Comparison of ENCODE assay signal across 20 cellular contexts in the genomic region with DNA sequence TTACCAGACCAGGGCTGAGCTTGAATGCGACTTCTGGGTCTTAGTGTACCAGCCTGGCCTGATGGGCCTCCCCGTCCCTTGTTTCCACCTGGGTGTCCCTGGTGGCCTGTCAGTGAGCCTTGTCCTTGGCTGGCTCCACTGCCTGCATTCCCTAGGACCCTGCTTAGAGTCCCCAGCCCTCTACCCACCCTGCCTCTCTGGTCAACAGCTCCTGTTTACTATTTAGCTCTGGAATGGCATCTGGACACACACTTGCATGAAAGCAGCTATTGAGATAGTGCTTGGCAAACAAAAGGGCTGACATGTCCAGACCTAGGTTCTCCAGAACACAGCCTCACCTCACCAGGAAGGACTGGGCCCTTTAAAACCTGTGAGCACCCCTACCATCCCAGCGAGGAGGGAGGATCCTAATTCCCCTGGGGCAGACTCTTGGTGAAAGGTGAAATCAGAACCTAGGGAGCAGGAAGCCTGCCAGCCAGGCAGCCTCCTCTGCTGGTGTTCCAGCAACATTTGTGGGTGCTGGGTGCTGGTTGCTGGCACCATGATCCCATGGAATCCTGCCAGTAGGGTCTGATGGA. TPM values are rescaled to one million over a fixed set of nuclear protein-coding genes. Genes with fewer than 3 reads are reported as not detected.
A peak's percentile ranks its signal among the peaks of the same experiment; 100 is the strongest.
DNase-seq lines count a peak whose midpoint lies in the region; ATAC-seq and TF ChIP-seq lines count a peak whose summit lies in the region.
"Had no signal": no experiment of that assay in that cellular context is flagged by ENCODE, and none has a peak within 500 bp of the region (broad histone marks: within the 10 kb centered on the region; RNA-seq: fewer than 3 reads in every experiment).

No MANE protein-coding gene starts in this region.

- DNase-seq in Right ventricle myocardium inferior (ENCODE audit: missing footprints), result no peak
- DNase-seq in left cardiac atrium, result no peak
- no peak for DNase-seq in body of pancreas
- DNase-seq in left ventricle myocardium superior, result no peak
- DNase-seq in ureter (ENCODE audit: low spot score), result peak; percentile 82
- no peak for DNase-seq in activated CD4-positive, alpha-beta T cell treated with anti-CD3 and anti-CD28 coated beads for 48 hours
- DNase-seq in NCI-H1105 treated with DMSO at 0.1 percent for 48 hours (lab: John Stamatoyannopoulos, UW), result no peak
- DNase-seq in amygdala (lab: John Stamatoyannopoulos, UW), result no peak
- DNase-seq: 8988T; activated CD4-positive, alpha-beta memory T cell treated with anti-CD3 and anti-CD28 coated beads, Interleukin-2, amount 10 ng/mL, durations not matched to agents 7 days and 5 days; anterior cingulate cortex; caudate nucleus; CD4-positive, alpha-beta memory T cell; NCI-H1694; NCI-H2171 treated with DMSO at 0.1 percent for 48 hours; NCI-H526 treated with DMSO at 0.1 percent for 48 hours; sigmoid colon; stimulated activated CD4-positive, alpha-beta T cell treated with anti-CD3 and anti-CD28 coated beads, Interleukin-4, amount 100 ng/mL, for 24 hours had no signal

- no peaks in the 10 kb centered on the region for H3K36me3 ChIP-seq in body of pancreas (replicated peaks in 1 of 2; ENCODE audit: insufficient read depth in 1 of 2, low read depth in 2 of 2)
- H3K36me3 ChIP-seq: sigmoid colon had no signal

- peaks cover 30% of the 10 kb centered on the region for H3K4me1 ChIP-seq in body of pancreas

- 66 to 77% methylated on average over 3 of the region's 3 CpGs for WGBS in body of pancreas, 2 donors

- no peak overlapping the region for H3K4me3 ChIP-seq in body of pancreas
- H3K4me3 ChIP-seq: sigmoid colon had no signal

- TF ChIP-seq POLR2A in body of pancreas (IDR thresholded peaks at IDR 0.05), result no peak

- H3K9me3 ChIP-seq in body of pancreas, result no peaks in the 10 kb centered on the region
- H3K9me3 ChIP-seq: sigmoid colon had no signal

- ATAC-seq in Right ventricle myocardium inferior, result peak; percentile 24
- ATAC-seq in left cardiac atrium, result no peak
- ATAC-seq in body of pancreas, result no peak
- peak; percentile 25 for ATAC-seq in left ventricle myocardium superior
- ATAC-seq: activated CD4-positive, CD25-positive, alpha-beta regulatory T cell treated with anti-CD3 and anti-CD28 coated beads, Interleukin-2, amount 50 U/mL, for 24 hours; stimulated activated effector memory CD8-positive, alpha-beta T cell treated with anti-CD3 and anti-CD28 coated beads, Interleukin-12 subunit alpha, Interleukin-12 subunit beta, amount 100 ng/mL, for 72 hours had no signal

- peak overlapping the region in 3 of 4 donors; percentile 15 to 44 (median 38) for H3K27ac ChIP-seq in body of pancreas
- H3K27ac ChIP-seq: sigmoid colon had no signal

- H3K27me3 ChIP-seq in body of pancreas, result no peaks in the 10 kb centered on the region
- H3K27me3 ChIP-seq: sigmoid colon had no signal

- intact Hi-C loops in Right ventricle myocardium inferior (cut with DNase I), result no loop called here
- intact Hi-C loops in left cardiac atrium (cut with DNase I), result no loop called here
- intact Hi-C loops in body of pancreas (cut with DNase I), result no loop called here
- intact Hi-C loops in left ventricle myocardium superior (cut with micrococcal nuclease), result no loop called here

- no peak for TF ChIP-seq CTCF in body of pancreas (IDR thresholded peaks at IDR 0.05)

RNA-seq across cellular contexts. Expression of a gene that starts 38.8 kb away (rescaled TPM):
- total RNA-seq in Right ventricle myocardium inferior, result 31.9 TPM
- 10 to 100 TPM; 22.4 to 32.3 TPM for total RNA-seq in left cardiac atrium
- 10 to 100 TPM; 16.3 to 41.5 TPM for total RNA-seq in body of pancreas
- total RNA-seq in left ventricle myocardium superior, result 30.1 TPM
- 117 TPM for total RNA-seq in ureter

Comparison
In these comparisons a context has a peak if more than half of its experiments do, and no peak if none do; other contexts are left out.
1. ATAC-seq: peak in Right ventricle myocardium inferior (single experiment) and left ventricle myocardium superior (single experiment); none in left cardiac atrium (0 of 2) and body of pancreas (single experiment).